In the genomic region with DNA sequence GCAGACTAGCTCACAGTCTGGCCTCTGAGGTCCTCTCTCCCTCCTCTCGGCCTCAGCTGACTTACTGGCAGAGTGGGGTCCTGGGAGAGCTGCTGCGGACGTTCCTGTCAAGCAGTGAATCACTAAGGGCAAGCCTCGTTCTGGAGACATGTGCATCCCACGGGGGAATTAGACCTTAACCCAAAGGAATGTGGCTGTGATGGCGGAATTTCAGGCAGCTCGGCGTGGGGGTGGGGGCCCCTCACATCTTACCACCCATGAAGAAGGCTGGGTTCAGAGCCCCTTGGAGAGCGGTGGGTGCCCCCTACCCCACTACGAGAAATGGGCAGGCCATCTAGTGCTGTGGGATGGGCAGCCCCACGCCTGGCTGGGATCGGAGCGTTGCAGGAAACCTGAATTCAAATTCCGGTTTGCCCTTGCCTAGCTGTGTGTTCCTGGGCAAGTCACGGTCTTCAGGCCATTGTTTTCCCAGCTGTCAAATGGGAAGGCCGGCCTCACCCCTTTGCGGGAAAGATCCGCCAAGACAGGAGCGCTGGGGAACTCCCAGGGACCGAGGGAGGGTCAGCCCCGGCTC, we compare ENCODE assay signal across 8 cellular contexts. TPM values are rescaled to one million over a fixed set of nuclear protein-coding genes. Genes with fewer than 3 reads are reported as not detected.
DNase-seq lines count a peak whose midpoint lies in the region; ATAC-seq, FAIRE-seq and TF ChIP-seq lines count a peak whose summit lies in the region.

No MANE protein-coding gene starts in this region.

- no peaks in the 10 kb centered on the region for H3K9me3 ChIP-seq in kidney (ENCODE audit: control insufficient read depth in 1 of 2, low read length in 2 of 2)
- H3K9me3 ChIP-seq in stomach smooth muscle (ENCODE audit: control insufficient read depth in 2 of 2, low read length in 2 of 2), result no peaks in the 10 kb centered on the region

- H3K27me3 ChIP-seq in stomach smooth muscle (ENCODE audit: control insufficient read depth in 1 of 2, insufficient read depth in 2 of 2, low read length in 2 of 2), result peaks cover 9 to 25% of the 10 kb centered on the region in 2 donors

- H3K27ac ChIP-seq in kidney (ENCODE audit: low read depth in 2 of 2, low read length in 2 of 2) (peak overlapping the region; percentile 81 to 87), stomach smooth muscle (ENCODE audit: low read length) (peak overlapping the region; percentile 24)

- FAIRE-seq in kidney (lab: Jason Lieb, UNC), result no peak

- peak overlapping the region; percentile 74 to 83 for H3K9ac ChIP-seq in kidney (ENCODE audit: low read length in 2 of 2)
- peak overlapping the region in 1 of 2 donors; percentile 47 for H3K9ac ChIP-seq in stomach smooth muscle (ENCODE audit: low read length in 2 of 2)

- TF ChIP-seq CTCF in astrocyte of the cerebellum (IDR thresholded peaks at IDR 0.05; ENCODE audit: low read depth, low read length, missing control alignments) (no peak), kidney (IDR thresholded peaks at IDR 0.05; ENCODE audit: borderline replicate concordance, extremely low read depth, insufficient read depth) (no peak)

- no peak for ATAC-seq in GM19395 (IDR thresholded peaks at IDR 0.05; ENCODE audit: unreplicated experiment)
- ATAC-seq in GM21576 (IDR thresholded peaks at IDR 0.05; ENCODE audit: unreplicated experiment), result no peak

- H3K4me3 ChIP-seq in astrocyte of the cerebellum (ENCODE audit: low read depth, low read length), result peak overlapping the region; percentile 40
- peak overlapping the region; percentile 71 to 81 for H3K4me3 ChIP-seq in kidney (ENCODE audit: low read length in 2 of 2)
- peak overlapping the region; percentile 33 to 69 for H3K4me3 ChIP-seq in stomach smooth muscle (ENCODE audit: low read length in 2 of 2)

- H3K36me3 ChIP-seq in kidney (ENCODE audit: control insufficient read depth in 1 of 2, insufficient read depth in 2 of 2, low read length in 2 of 2) (no peaks in the 10 kb centered on the region), stomach smooth muscle (ENCODE audit: control insufficient read depth in 2 of 2, insufficient read depth in 2 of 2, low read length in 2 of 2) (no peaks in the 10 kb centered on the region)

- in situ Hi-C loops in astrocyte of the cerebellum (cut with HindIII; ENCODE audit: low sequenced_read_pairs), result no loop called here

- H3K4me1 ChIP-seq in kidney (ENCODE audit: control insufficient read depth in 1 of 2, insufficient read depth in 1 of 2, low read depth in 1 of 2, low read length in 2 of 2), result peaks cover 7 to 19% of the 10 kb centered on the region in 2 donors
- peaks cover 21% of the 10 kb centered on the region for H3K4me1 ChIP-seq in stomach smooth muscle (ENCODE audit: control insufficient read depth, insufficient read depth, low read length)

- DNase-seq in NCI-H2227 (lab: John Stamatoyannopoulos, UW; ENCODE audit: unreplicated experiment) (peak; percentile 12), NCI-H2227 treated with DMSO at 0.1 percent for 48 hours (lab: John Stamatoyannopoulos, UW) (no peak), astrocyte of the cerebellum (ENCODE audit: low read depth) (peak; percentile 42), kidney (peak; percentile 88)
- DNase-seq in activated CD8-positive, alpha-beta memory T cell treated with anti-CD3 and anti-CD28 coated beads for 24 hours, result no peak

- intact Hi-C loops in kidney (cut with DNase I), result no loop called here

RNA-seq across cellular contexts. Expression of a gene that starts 0.6 kb away (rescaled TPM):
- total RNA-seq in kidney, result 136 TPM
- 105 TPM for polyA plus RNA-seq in kidney (ENCODE audit: insufficient read depth, low read depth, low replicate concordance)

Comparison
In these comparisons a context has a peak if more than half of its experiments do, and no peak if none do; other contexts are left out.
1. DNase-seq: peak in NCI-H2227 (single experiment), astrocyte of the cerebellum (single experiment) and kidney (single experiment); none in NCI-H2227 treated with DMSO at 0.1 percent for 48 hours (single experiment) and activated CD8-positive, alpha-beta memory T cell treated with anti-CD3 and anti-CD28 coated beads for 24 hours (single experiment).
2. Peak in every context shown above with its lines, with median percentiles within 50 percentile points of each other: H3K4me3 ChIP-seq.